In genomic region chr3:145716519-145716918, GRCh38 we compare ENCODE assay signal across 15 cellular contexts.
"Had no signal": no experiment of that assay in that cellular context is flagged by ENCODE, and none has a peak within 500 bp of the region (broad histone marks: within the 10 kb centered on the region; RNA-seq: fewer than 3 reads in every experiment).

No MANE protein-coding gene starts in this region.

- H3K36me3 ChIP-seq: ascending aorta, cardiac muscle cell, colonic mucosa, heart right ventricle, right lobe of liver had no signal

- DNase-seq: activated CD4-positive, alpha-beta T cell treated with anti-CD3 and anti-CD28 coated beads for 48 hours; activated CD8-positive, alpha-beta memory T cell treated with anti-CD3 and anti-CD28 coated beads, Interleukin-2, amount 50 U/mL, for 48 hours; activated CD8-positive, alpha-beta T cell treated with anti-CD3 and anti-CD28 coated beads, Interleukin-2, amount 10 ng/mL, durations not matched to agents 7 days and 5 days; activated naive CD8-positive, alpha-beta T cell treated with anti-CD3 and anti-CD28 coated beads, Interleukin-2, amount 10 ng/mL, durations not matched to agents 7 days and 5 days; colonic mucosa; effector CD4-positive, alpha-beta T cell; foreskin keratinocyte; heart right ventricle; psoas muscle; right lobe of liver; stimulated activated CD4-positive, alpha-beta T cell treated with anti-CD3 and anti-CD28 coated beads, Interleukin-12 subunit alpha, Interleukin-12 subunit beta, amount 100 ng/mL, for 4 hours; stimulated activated naive CD4-positive, alpha-beta T cell had no signal

- H3K4me1 ChIP-seq: ascending aorta, colonic mucosa, foreskin keratinocyte, heart right ventricle, psoas muscle, right lobe of liver had no signal

- ATAC-seq: activated CD8-positive, alpha-beta T cell treated with anti-CD3 and anti-CD28 coated beads, Interleukin-2, amount 10 ng/mL, durations not matched to agents 7 days and 5 days; foreskin keratinocyte; heart right ventricle; psoas muscle; right lobe of liver; WTC11 had no signal

- H3K4me3 ChIP-seq: ascending aorta, cardiac muscle cell, colonic mucosa, heart right ventricle, psoas muscle, right lobe of liver had no signal

- H3K9me3 ChIP-seq: ascending aorta, colonic mucosa, heart right ventricle, psoas muscle, right lobe of liver had no signal

- H3K27ac ChIP-seq: ascending aorta, cardiac muscle cell, colonic mucosa, foreskin keratinocyte, heart right ventricle, psoas muscle, right lobe of liver had no signal

- H3K27me3 ChIP-seq: ascending aorta, cardiac muscle cell, colonic mucosa, foreskin keratinocyte, heart right ventricle, right lobe of liver had no signal
